In the genomic region with DNA sequence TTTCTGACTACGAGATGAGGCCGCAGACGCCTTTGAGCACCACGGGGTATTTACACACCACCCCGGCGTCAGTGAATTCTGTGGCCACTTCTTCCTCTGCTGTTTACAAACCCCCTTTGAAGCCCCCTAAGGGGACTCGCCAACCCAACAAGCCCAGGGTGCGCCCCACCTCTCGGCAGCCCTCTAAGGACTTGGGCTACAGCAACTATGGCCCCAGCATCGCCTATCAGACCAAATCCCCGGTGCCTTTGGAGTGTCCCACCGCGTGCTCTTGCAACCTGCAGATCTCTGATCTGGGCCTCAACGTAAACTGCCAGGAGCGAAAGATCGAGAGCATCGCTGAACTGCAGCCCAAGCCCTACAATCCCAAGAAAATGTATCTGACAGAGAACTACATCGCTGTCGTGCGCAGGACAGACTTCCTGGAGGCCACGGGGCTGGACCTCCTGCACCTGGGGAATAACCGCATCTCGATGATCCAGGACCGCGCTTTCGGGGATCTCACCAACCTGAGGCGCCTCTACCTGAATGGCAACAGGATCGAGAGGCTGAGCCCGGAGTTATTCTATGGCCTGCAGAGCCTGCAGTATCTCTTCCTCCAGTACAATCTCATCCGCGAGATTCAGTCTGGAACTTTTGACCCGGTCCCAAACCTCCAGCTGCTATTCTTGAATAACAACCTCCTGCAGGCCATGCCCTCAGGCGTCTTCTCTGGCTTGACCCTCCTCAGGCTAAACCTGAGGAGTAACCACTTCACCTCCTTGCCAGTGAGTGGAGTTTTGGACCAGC, we compare ENCODE assay signal across 1 cellular context.
TF ChIP-seq lines count a peak whose summit lies in the region.

No MANE protein-coding gene starts in this region.

TF ChIP-seq in H1, 55 proteins besides CTCF, POLR2A, EP300 and RAD21:
- TF ChIP-seq, protein P1, sequence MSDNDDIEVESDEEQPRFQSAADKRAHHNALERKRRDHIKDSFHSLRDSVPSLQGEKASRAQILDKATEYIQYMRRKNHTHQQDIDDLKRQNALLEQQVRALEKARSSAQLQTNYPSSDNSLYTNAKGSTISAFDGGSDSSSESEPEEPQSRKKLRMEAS (IDR thresholded peaks at IDR 0.05), result peak; percentile 49; the same call in 1 of the 2 replicates
- TF ChIP-seq BRCA1 (IDR thresholded peaks at IDR 0.05; ENCODE audit: low read depth, low read length) (no peak), RNF2 (IDR thresholded peaks at IDR 0.05; ENCODE audit: borderline replicate concordance, low read depth, low read length, missing control alignments, poor library complexity, severe bottlenecking) (peak; percentile 63), EZH2 (IDR thresholded peaks at IDR 0.05; ENCODE audit: low read depth, low read length, severe bottlenecking) (peak; percentile 33), SUZ12 (IDR thresholded peaks at IDR 0.05; ENCODE audit: low read length) (peak; percentile 87), RFX5 (IDR thresholded peaks at IDR 0.05; ENCODE audit: borderline replicate concordance, low read depth, low read length) (no peak), RBBP5 (IDR thresholded peaks at IDR 0.05; ENCODE audit: borderline replicate concordance, low read depth, low read length) (0 out of 2 replicates have a peak, but pooled peaks have one; percentile 0)
- TF ChIP-seq, protein P2, sequence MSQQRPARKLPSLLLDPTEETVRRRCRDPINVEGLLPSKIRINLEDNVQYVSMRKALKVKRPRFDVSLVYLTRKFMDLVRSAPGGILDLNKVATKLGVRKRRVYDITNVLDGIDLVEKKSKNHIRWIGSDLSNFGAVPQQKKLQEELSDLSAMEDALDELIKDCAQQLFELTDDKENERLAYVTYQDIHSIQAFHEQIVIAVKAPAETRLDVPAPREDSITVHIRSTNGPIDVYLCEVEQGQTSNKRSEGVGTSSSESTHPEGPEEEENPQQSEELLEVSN (IDR thresholded peaks at IDR 0.05), result peak; percentile 53
